ENCODE assay signal across 9 cellular contexts in genomic region chr17:1736348-1737281, GRCh38. TPM values are rescaled to one million over a fixed set of nuclear protein-coding genes. Genes with fewer than 3 reads are reported as not detected.
DNase-seq lines count a peak whose midpoint lies in the region; ATAC-seq and TF ChIP-seq lines count a peak whose summit lies in the region.
"Had no signal": no experiment of that assay in that cellular context is flagged by ENCODE, and none has a peak within 500 bp of the region (broad histone marks: within the 10 kb centered on the region; RNA-seq: fewer than 3 reads in every experiment).

No MANE protein-coding gene starts in this region.

- DNase-seq in GM10266 (ENCODE audit: extremely low spot score), result peak; percentile 93
- peak; percentile 14 for DNase-seq in NCI-H82 treated with DMSO at 0.1 percent for 48 hours (lab: John Stamatoyannopoulos, UW; ENCODE audit: unreplicated experiment)
- DNase-seq in neural crest cell (ENCODE audit: low read depth, low spot score), result no peak
- no peak for DNase-seq in NCI-H2196 treated with DMSO at 0.1 percent for 48 hours (lab: John Stamatoyannopoulos, UW; ENCODE audit: unreplicated experiment)

- peak overlapping the region; percentile 92 for H3K27ac Mint-ChIP-seq in dendritic cell treated with granulocyte-macrophage colony-stimulating factor and Interleukin-4, amounts not matched to agents 40 ng/mL and 50 ng/mL, for 4 days
- peak overlapping the region; percentile 75 for H3K27ac Mint-ChIP-seq in neural crest cell (ENCODE audit: unreplicated experiment)

- peak overlapping the region; percentile 51 for H3K4me3 Mint-ChIP-seq in dendritic cell treated with granulocyte-macrophage colony-stimulating factor and Interleukin-4, amounts not matched to agents 40 ng/mL and 50 ng/mL, for 4 days
- H3K4me3 Mint-ChIP-seq in neural crest cell, result no peak overlapping the region

- no peaks in the 10 kb centered on the region for H3K27me3 Mint-ChIP-seq in dendritic cell treated with granulocyte-macrophage colony-stimulating factor and Interleukin-4, amounts not matched to agents 40 ng/mL and 50 ng/mL, for 4 days
- H3K27me3 Mint-ChIP-seq in neural crest cell (ENCODE audit: low read depth), result no peaks in the 10 kb centered on the region

- TF ChIP-seq CTCF in GM10266 (IDR thresholded peaks at IDR 0.05; ENCODE audit: control insufficient read depth, insufficient read depth, low read depth, missing control alignments) (no peak), neural crest cell (conservative IDR thresholded peaks at IDR 0.05) (no peak)

- intact Hi-C loops in dendritic cell treated with granulocyte-macrophage colony-stimulating factor and Interleukin-4, amounts not matched to agents 40 ng/mL and 50 ng/mL, for 4 days (cut with micrococcal nuclease), result loop anchor here (5.0 kb wide), 1 partner anchor 46 kb away; no protein-coding TSS in a partner anchor

- no peaks in the 10 kb centered on the region for H3K9me3 Mint-ChIP-seq in dendritic cell treated with granulocyte-macrophage colony-stimulating factor and Interleukin-4, amounts not matched to agents 40 ng/mL and 50 ng/mL, for 4 days
- H3K9me3 Mint-ChIP-seq in neural crest cell, result no peaks in the 10 kb centered on the region

- ATAC-seq in HG02884 (IDR thresholded peaks at IDR 0.05; ENCODE audit: unreplicated experiment) (no peak), HG03457 (IDR thresholded peaks at IDR 0.05; ENCODE audit: unreplicated experiment) (no peak), HG02870 (IDR thresholded peaks at IDR 0.05; ENCODE audit: unreplicated experiment) (no peak)

- H3K36me3 Mint-ChIP-seq in dendritic cell treated with granulocyte-macrophage colony-stimulating factor and Interleukin-4, amounts not matched to agents 40 ng/mL and 50 ng/mL, for 4 days (ENCODE audit: low read depth), result peaks cover 74% of the 10 kb centered on the region
- H3K36me3 Mint-ChIP-seq in neural crest cell (ENCODE audit: low read depth), result no peaks in the 10 kb centered on the region

- H3K4me1 Mint-ChIP-seq in dendritic cell treated with granulocyte-macrophage colony-stimulating factor and Interleukin-4, amounts not matched to agents 40 ng/mL and 50 ng/mL, for 4 days (ENCODE audit: low read depth), result peaks cover 68% of the 10 kb centered on the region
- peaks cover 9% of the 10 kb centered on the region for H3K4me1 Mint-ChIP-seq in neural crest cell

RNA-seq across cellular contexts. Expression of gene SERPINF2, which starts 6.1 kb away (rescaled TPM):
- total RNA-seq in neural crest cell, result 0.19 TPM in 1 of 2 replicates, not detected in the other
- total RNA-seq: glomerular endothelial cell had no signal

RNA-seq across cellular contexts. Expression of gene WDR81, which starts 12.1 kb away (rescaled TPM):
- 13.2 and 14.2 TPM in 2 replicates for total RNA-seq in neural crest cell

RNA-seq across cellular contexts. Expression of gene SERPINF1, which starts 25.2 kb away (rescaled TPM):
- total RNA-seq in neural crest cell, result 2.3 and 4.6 TPM in 2 replicates

RNA-seq across cellular contexts. Expression of gene TLCD2, which starts 26.4 kb away (rescaled TPM):
- 1.1 TPM in 2 replicates for total RNA-seq in neural crest cell

RNA-seq across cellular contexts. Expression of gene PRPF8, which starts 51.9 kb away (rescaled TPM):
- total RNA-seq in neural crest cell, result 449 and 459 TPM in 2 replicates

Comparison
In these comparisons a context has a peak if more than half of its experiments do, and no peak if none do; other contexts are left out.
1. DNase-seq: peak in GM10266 (single experiment) and NCI-H82 treated with DMSO at 0.1 percent for 48 hours (single experiment); none in neural crest cell (single experiment) and NCI-H2196 treated with DMSO at 0.1 percent for 48 hours (single experiment).